Comparison of ENCODE assay signal across 24 cellular contexts in the genomic region with DNA sequence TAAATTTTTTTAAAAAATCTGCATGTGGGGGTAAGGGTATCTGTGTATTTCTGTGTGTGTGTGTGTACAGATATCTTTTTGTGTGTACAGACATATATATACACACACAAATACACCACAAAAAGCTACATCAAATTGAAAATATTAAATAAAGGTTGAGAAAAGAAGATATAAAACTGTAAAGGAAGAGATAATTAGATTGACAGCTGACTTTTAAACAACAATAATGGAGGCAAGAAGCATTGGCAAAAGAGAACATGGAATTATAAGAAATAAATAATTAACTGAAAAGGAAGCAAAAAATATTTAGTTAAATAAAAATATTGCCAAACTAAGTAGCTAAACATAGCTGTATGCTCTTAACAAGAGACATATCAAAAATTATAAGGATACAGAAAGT.
"Had no signal": no experiment of that assay in that cellular context is flagged by ENCODE, and none has a peak within 500 bp of the region (broad histone marks: within the 10 kb centered on the region; RNA-seq: fewer than 3 reads in every experiment).

No MANE protein-coding gene starts in this region.

- H3K4me3 ChIP-seq: colonic mucosa, esophagus squamous epithelium, gastrocnemius medialis, heart right ventricle, left lung, lower lobe of right lung, mucosa of descending colon had no signal

- H3K27ac ChIP-seq: colonic mucosa, epithelial cell of prostate, esophagus squamous epithelium, gastrocnemius medialis, heart right ventricle, left lung, lower lobe of right lung had no signal

- H3K27me3 ChIP-seq: colonic mucosa, esophagus squamous epithelium, gastrocnemius medialis, heart right ventricle, left lung had no signal

- DNase-seq: colonic mucosa; cortex of kidney; effector CD8-positive, alpha-beta T cell; effector memory CD8-positive, alpha-beta T cell; endodermal cell; erythroblast; esophagus squamous epithelium; foreskin fibroblast; foreskin melanocyte; gastrocnemius medialis; glutamatergic neuron; head of caudate nucleus; heart right ventricle; hippocampal formation; left cardiac atrium; left lung; left ventricle myocardium superior; lower lobe of right lung; mesenchymal stem cell; mucosa of descending colon; naive thymus-derived CD4-positive, alpha-beta T cell had no signal

- ATAC-seq: effector memory CD8-positive, alpha-beta T cell; esophagus mucosa; gastrocnemius medialis; heart right ventricle; left cardiac atrium; left lung; left ventricle myocardium superior; lower lobe of right lung; mucosa of descending colon; naive thymus-derived CD4-positive, alpha-beta T cell had no signal

- H3K4me1 ChIP-seq: colonic mucosa, esophagus squamous epithelium, gastrocnemius medialis, heart right ventricle, left lung, lower lobe of right lung had no signal

- H3K9me3 ChIP-seq: colonic mucosa, esophagus squamous epithelium had no signal

- FAIRE-seq: keratinocyte had no signal

- H3K36me3 ChIP-seq: colonic mucosa, esophagus squamous epithelium, gastrocnemius medialis, heart right ventricle, left lung, lower lobe of right lung had no signal
